ENCODE assay signal across 1 cellular context in genomic region chr14:51651388-51652167, GRCh38.
A peak's percentile ranks its signal among the peaks of the same experiment; 100 is the strongest.
TF ChIP-seq lines count a peak whose summit lies in the region.

FRMD6 (plus strand) TSS chr14:51651910; CDS start chr14:51689837, 37,927 bp downstream.

TF ChIP-seq in HepG2, 621 proteins besides CTCF, POLR2A, EP300 and RAD21 (continued from another document and continues in another):
- no peak for TF ChIP-seq ZNF567 (CRISPR knock-in tag; IDR thresholded peaks at IDR 0.05; ENCODE audit: borderline replicate concordance)
- peak; percentile 52 for TF ChIP-seq ATF7 (IDR thresholded peaks at IDR 0.05)
- no peak for TF ChIP-seq ATF7 (CRISPR knock-in tag; IDR thresholded peaks at IDR 0.05)
- TF ChIP-seq MTERF4 (CRISPR knock-in tag; IDR thresholded peaks at IDR 0.05), result no peak
- TF ChIP-seq ZFY (CRISPR knock-in tag; IDR thresholded peaks at IDR 0.05), result peak; percentile 71
- TF ChIP-seq THAP11 (CRISPR knock-in tag; IDR thresholded peaks at IDR 0.05), result peak; percentile 17
- no peak for TF ChIP-seq DPF2 (CRISPR knock-in tag; IDR thresholded peaks at IDR 0.05; ENCODE audit: borderline replicate concordance, low read depth)
- TF ChIP-seq ZNF788 (CRISPR knock-in tag; IDR thresholded peaks at IDR 0.05; ENCODE audit: borderline replicate concordance), result no peak
- TF ChIP-seq ZNF296 (CRISPR knock-in tag; conservative IDR thresholded peaks at IDR 0.05), result no peak
- TF ChIP-seq SP1 (IDR thresholded peaks at IDR 0.05), result no peak
- peak; percentile 45; the same call in 1 of the 2 replicates for TF ChIP-seq SP1 (CRISPR knock-in tag; IDR thresholded peaks at IDR 0.05)
- peak; percentile 30 for TF ChIP-seq STAG1 (CRISPR knock-in tag; IDR thresholded peaks at IDR 0.05)
- no peak for TF ChIP-seq ZFP37 (CRISPR knock-in tag; IDR thresholded peaks at IDR 0.05; ENCODE audit: borderline replicate concordance)
- no peak for TF ChIP-seq FIP1L1 (IDR thresholded peaks at IDR 0.05; ENCODE audit: borderline replicate concordance, insufficient read depth, low read depth, low read length)
- no peak for TF ChIP-seq PAXIP1 (CRISPR knock-in tag; conservative IDR thresholded peaks at IDR 0.05)
- peak; percentile 14 for TF ChIP-seq XRCC5 (optimal IDR thresholded peaks at IDR 0.05; ENCODE audit: low read length)
- no peak for TF ChIP-seq ZNF512B (CRISPR knock-in tag; IDR thresholded peaks at IDR 0.05; ENCODE audit: borderline replicate concordance)
- no peak for TF ChIP-seq CERS6 (CRISPR knock-in tag; IDR thresholded peaks at IDR 0.05)
- TF ChIP-seq ZBTB1 (CRISPR knock-in tag; IDR thresholded peaks at IDR 0.05; ENCODE audit: borderline replicate concordance), result no peak
- peak; percentile 64 for TF ChIP-seq PHF8 (CRISPR knock-in tag; IDR thresholded peaks at IDR 0.05)
- no peak for TF ChIP-seq EZH2 (conservative IDR thresholded peaks at IDR 0.05; ENCODE audit: low read depth, low read length)
- no peak for TF ChIP-seq ZNF784 (CRISPR knock-in tag; IDR thresholded peaks at IDR 0.05; ENCODE audit: borderline replicate concordance)
- peak; percentile 13; the same call in 1 of the 2 replicates for TF ChIP-seq ZSCAN25 (CRISPR knock-in tag; IDR thresholded peaks at IDR 0.05)
- TF ChIP-seq HMGA1 (CRISPR knock-in tag; conservative IDR thresholded peaks at IDR 0.05), result no peak
- TF ChIP-seq ZBTB25 (CRISPR knock-in tag; IDR thresholded peaks at IDR 0.05), result no peak
- no peak for TF ChIP-seq ZNF883 (CRISPR knock-in tag; IDR thresholded peaks at IDR 0.05; ENCODE audit: not compliant biosample characterization)
- TF ChIP-seq ZNF496 (CRISPR knock-in tag; IDR thresholded peaks at IDR 0.05; ENCODE audit: insufficient replicate concordance), result no peak
- TF ChIP-seq MYPOP (CRISPR knock-in tag; IDR thresholded peaks at IDR 0.05), result 0 out of 2 replicates have a peak, but pooled peaks have one; percentile 21
- TF ChIP-seq ZNF740 (CRISPR knock-in tag; IDR thresholded peaks at IDR 0.05), result no peak
- no peak for TF ChIP-seq ZNF576 (CRISPR knock-in tag; IDR thresholded peaks at IDR 0.05)
- TF ChIP-seq BRD4 (CRISPR knock-in tag; IDR thresholded peaks at IDR 0.05), result no peak
- TF ChIP-seq MXD1 (CRISPR knock-in tag; IDR thresholded peaks at IDR 0.05), result peak; percentile 72; the same call in 1 of the 2 replicates
- 0 out of 2 replicates have a peak, but pooled peaks have one; percentile 9 for TF ChIP-seq PAX8 (CRISPR knock-in tag; IDR thresholded peaks at IDR 0.05; ENCODE audit: borderline replicate concordance)
- no peak; the same call in 1 of the 2 replicates for TF ChIP-seq MAZ (IDR thresholded peaks at IDR 0.05; ENCODE audit: borderline replicate concordance, low read depth, low read length)
- peak; percentile 44 for TF ChIP-seq MAZ (CRISPR knock-in tag; IDR thresholded peaks at IDR 0.05; ENCODE audit: low read depth)
- TF ChIP-seq KLF6 (CRISPR knock-in tag; IDR thresholded peaks at IDR 0.05), result peak; percentile 26; the same call in 1 of the 2 replicates
- no peak for TF ChIP-seq THAP8 (CRISPR knock-in tag; IDR thresholded peaks at IDR 0.05; ENCODE audit: borderline replicate concordance)
- no peak for TF ChIP-seq U2AF1 (optimal IDR thresholded peaks at IDR 0.05; ENCODE audit: low read depth, low read length)
- 0 out of 2 replicates have a peak, but pooled peaks have one; percentile 42 for TF ChIP-seq MIER3 (CRISPR knock-in tag; IDR thresholded peaks at IDR 0.05; ENCODE audit: borderline replicate concordance)
- no peak for TF ChIP-seq KLF13 (CRISPR knock-in tag; IDR thresholded peaks at IDR 0.05)
- no peak for TF ChIP-seq NCOA1 (CRISPR knock-in tag; IDR thresholded peaks at IDR 0.05)
- TF ChIP-seq RFX5 (IDR thresholded peaks at IDR 0.05; ENCODE audit: low read depth, low read length), result no peak
- TF ChIP-seq SNAPC2 (CRISPR knock-in tag; IDR thresholded peaks at IDR 0.05), result no peak
- TF ChIP-seq ZGPAT (CRISPR knock-in tag; IDR thresholded peaks at IDR 0.05), result peak; percentile 22; the same call in 1 of the 2 replicates
- TF ChIP-seq ARNT2 (CRISPR knock-in tag; IDR thresholded peaks at IDR 0.05; ENCODE audit: low read depth), result no peak
- no peak for TF ChIP-seq IRX3 (CRISPR knock-in tag; IDR thresholded peaks at IDR 0.05; ENCODE audit: borderline replicate concordance, low read depth)
- TF ChIP-seq ZNF800 (CRISPR knock-in tag; IDR thresholded peaks at IDR 0.05), result no peak
- no peak for TF ChIP-seq SIX4 (CRISPR knock-in tag; IDR thresholded peaks at IDR 0.05)
